ENCODE assay signal across 8 cellular contexts in the genomic region with DNA sequence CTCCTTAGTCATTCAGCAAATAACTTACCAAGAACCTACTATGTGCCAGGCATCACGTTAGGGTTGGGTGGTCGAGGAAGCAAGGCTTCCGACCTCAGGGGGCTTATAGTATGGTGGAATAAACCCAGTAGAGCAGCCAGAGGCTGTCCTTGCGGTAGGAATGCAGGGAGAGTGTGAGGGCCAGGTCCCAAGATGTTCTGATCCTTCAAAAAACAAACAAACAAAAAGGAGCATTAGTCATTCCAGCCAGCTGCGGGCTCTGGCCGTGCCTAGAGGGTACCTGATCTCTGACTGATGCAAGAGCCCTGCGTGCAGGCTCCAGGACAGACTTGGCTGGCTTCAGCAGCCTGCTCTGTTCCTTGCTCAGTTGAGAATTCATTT. TPM values are rescaled to one million over a fixed set of nuclear protein-coding genes. Genes with fewer than 3 reads are reported as not detected.
DNase-seq lines count a peak whose midpoint lies in the region; ATAC-seq, FAIRE-seq and TF ChIP-seq lines count a peak whose summit lies in the region.

No MANE protein-coding gene starts in this region.

- H3K9me3 ChIP-seq in pancreas = no peaks in the 10 kb centered on the region

- H3K36me3 ChIP-seq in pancreas = peaks cover 0 to 13% (median 3%) of the 10 kb centered on the region in 3 donors

- peak in 3 of 4 donors; percentile 11 to 34 (median 12) for ATAC-seq in pancreas
- no peak for ATAC-seq in GM18867 (IDR thresholded peaks at IDR 0.05; ENCODE audit: unreplicated experiment)

- no peak overlapping the region for H3K27ac ChIP-seq in pancreas

- no peaks in the 10 kb centered on the region for H3K4me1 ChIP-seq in pancreas

- TF ChIP-seq CTCF in pancreas (IDR thresholded peaks at IDR 0.05) = no peak

- no peak for FAIRE-seq in pancreas (lab: Jason Lieb, UNC)

- DNase-seq in DMS53 treated with DMSO at 0.1 percent for 48 hours (lab: John Stamatoyannopoulos, UW; ENCODE audit: unreplicated experiment) (peak; percentile 86), NCI-H460 (ENCODE audit: extremely low read depth, low read depth) (peak; percentile 81), dedifferentiated amniotic fluid mesenchymal stem cell (ENCODE audit: extremely low spot score) (peak; percentile 91), pancreas (peak in 1 of 6 donors; percentile 41), NCI-H1048 (lab: John Stamatoyannopoulos, UW) (no peak), D341Med (ENCODE audit: low spot score) (no peak)
- no peak for DNase-seq in activated CD4-positive, alpha-beta T cell treated with anti-CD3 and anti-CD28 coated beads, Interleukin-2, amount 50 U/mL, for 48 hours

- intact Hi-C loops in pancreas (cut with DNase I) = no loop called here

- H3K4me3 ChIP-seq in pancreas = no peak overlapping the region

- WGBS in pancreas, 2 donors = 69 to 82% methylated on average over 7 of the region's 7 CpGs

- H3K27me3 ChIP-seq in pancreas = no peaks in the 10 kb centered on the region

RNA-seq across cellular contexts. Expression of a gene that starts 18.2 kb away (rescaled TPM):
- 15.8 and 20.9 TPM in 2 replicates for total RNA-seq in NCI-H460 (2014; rRNA removed; shearing (Covaris generic))
- polyA plus RNA-seq in NCI-H460 (2014; cell fraction: nucleus; rRNA removed) = 8.1 and 9.3 TPM in 2 replicates
- total RNA-seq in pancreas = 1 to 10 TPM; 6.7 to 9.1 (median 8.4) TPM
- 10 to 100 TPM; 11.7 to 18.4 TPM for polyA plus RNA-seq in pancreas

RNA-seq across cellular contexts. Expression of a gene that starts 18.3 kb away (rescaled TPM):
- 16.9 and 18.0 TPM in 2 replicates for total RNA-seq in NCI-H460 (2014; rRNA removed; shearing (Covaris generic))
- polyA plus RNA-seq in NCI-H460 (2014; cell fraction: nucleus; rRNA removed) = 14.6 and 15.6 TPM in 2 replicates
- total RNA-seq in pancreas = 10 to 100 TPM; 22.7 to 31.6 (median 27.7) TPM
- polyA plus RNA-seq in pancreas = 10 to 100 TPM; 15.8 to 29.7 TPM

Comparison
In these comparisons a context has a peak if more than half of its experiments do, and no peak if none do; other contexts are left out.
1. DNase-seq: peak in DMS53 treated with DMSO at 0.1 percent for 48 hours (single experiment), NCI-H460 (single experiment) and dedifferentiated amniotic fluid mesenchymal stem cell (single experiment); none in NCI-H1048 (single experiment), D341Med (single experiment) and activated CD4-positive, alpha-beta T cell treated with anti-CD3 and anti-CD28 coated beads, Interleukin-2, amount 50 U/mL, for 48 hours (0 of 2).